8 cellular contexts compared by ENCODE assay signal in genomic region chr10:114632869-114633715, GRCh38. TPM values are rescaled to one million over a fixed set of nuclear protein-coding genes. Genes with fewer than 3 reads are reported as not detected.
DNase-seq lines count a peak whose midpoint lies in the region; TF ChIP-seq lines count a peak whose summit lies in the region.

No MANE protein-coding gene starts in this region.

- no peak overlapping the region for H3K27ac Mint-ChIP-seq in activated CD4-positive, alpha-beta T cell treated with anti-CD3 and anti-CD28 coated beads, Interleukin-2, amount 10 ng/mL, durations not matched to agents 24 days and 14 days

- peaks cover 22% of the 10 kb centered on the region for H3K4me1 Mint-ChIP-seq in activated CD4-positive, alpha-beta T cell treated with anti-CD3 and anti-CD28 coated beads, Interleukin-2, amount 10 ng/mL, durations not matched to agents 24 days and 14 days

- H3K4me2 ChIP-seq in fibroblast of lung (ENCODE audit: extremely low read depth, insufficient read depth, low read length) = peak overlapping the region; percentile 93

- H3K9me3 Mint-ChIP-seq in activated CD4-positive, alpha-beta T cell treated with anti-CD3 and anti-CD28 coated beads, Interleukin-2, amount 10 ng/mL, durations not matched to agents 24 days and 14 days = no peaks in the 10 kb centered on the region

- intact Hi-C loops in activated CD4-positive, alpha-beta T cell treated with anti-CD3 and anti-CD28 coated beads, Interleukin-2, amount 10 ng/mL, durations not matched to agents 24 days and 14 days (cut with micrococcal nuclease) = no loop called here

- no peaks in the 10 kb centered on the region for H3K36me3 ChIP-seq in fibroblast of lung (ENCODE audit: control insufficient read depth, insufficient read depth, low read length)

- H4K20me1 ChIP-seq in fibroblast of lung (ENCODE audit: control insufficient read depth, extremely low read depth, insufficient read depth, low read length) = no peaks in the 10 kb centered on the region

- peak overlapping the region; percentile 46 for H3K9ac ChIP-seq in fibroblast of lung (ENCODE audit: insufficient read depth, low read length)

- H2AFZ ChIP-seq in fibroblast of lung (ENCODE audit: low read length) = no peak overlapping the region

- no peaks in the 10 kb centered on the region for H3K79me2 ChIP-seq in fibroblast of lung (ENCODE audit: control insufficient read depth, insufficient read depth, low read length)

- peak overlapping the region; percentile 3 to 68 (median 38) for H3K4me3 ChIP-seq in fibroblast of lung (replicated peaks in 1 of 4; ENCODE audit: control extremely low read depth in 1 of 4, insufficient read depth in 1 of 4, low read depth in 3 of 4, low read length in 4 of 4)

- no peaks in the 10 kb centered on the region for H3K9me3 ChIP-seq in fibroblast of lung (ENCODE audit: control insufficient read depth, insufficient read depth, low read depth, low read length)

- peak overlapping the region; percentile 36 for H3K4me3 Mint-ChIP-seq in activated CD4-positive, alpha-beta T cell treated with anti-CD3 and anti-CD28 coated beads, Interleukin-2, amount 10 ng/mL, durations not matched to agents 24 days and 14 days

- no peaks in the 10 kb centered on the region for H3K27me3 ChIP-seq in fibroblast of lung (ENCODE audit: control insufficient read depth, insufficient read depth, low read length)

- no peak for TF ChIP-seq CTCF in fibroblast of lung (conservative IDR thresholded peaks at IDR 0.05 in 1 of 2, IDR thresholded peaks at IDR 0.05 in 1 of 2; ENCODE audit: low read depth in 1 of 2, low read length in 2 of 2)

- DNase-seq in activated CD4-positive, alpha-beta T cell treated with anti-CD3 and anti-CD28 coated beads, Interleukin-2, amount 10 ng/mL, durations not matched to agents 24 days and 14 days = no peak
- DNase-seq in activated CD4-positive, alpha-beta T cell treated with anti-CD3 and anti-CD28 coated beads for 48 hours = no peak
- DNase-seq in RKO (ENCODE audit: low spot score) = peak; percentile 69
- peak; percentile 80 to 98 for DNase-seq in fibroblast of lung (ENCODE audit: low read depth in 2 of 2)
- DNase-seq in occipital lobe (lab: John Stamatoyannopoulos, UW) = peak; percentile 10
- DNase-seq in stimulated activated CD4-positive, alpha-beta T cell treated with anti-CD3 and anti-CD28 coated beads, Interleukin-1b, Interleukin-23, amount 100 ng/mL, for 48 hours = no peak
- DNase-seq in NCI-H1436 (lab: John Stamatoyannopoulos, UW) = no peak
- no peak for DNase-seq in activated naive CD4-positive, alpha-beta T cell treated with Interleukin-2 at 50 U/mL for 16 hours

- H3K4me1 ChIP-seq in fibroblast of lung (ENCODE audit: control insufficient read depth, extremely low read depth, insufficient read depth, low read length) = peaks cover 23% of the 10 kb centered on the region

- H3K27me3 Mint-ChIP-seq in activated CD4-positive, alpha-beta T cell treated with anti-CD3 and anti-CD28 coated beads, Interleukin-2, amount 10 ng/mL, durations not matched to agents 24 days and 14 days = peaks cover 61% of the 10 kb centered on the region

- H3K36me3 Mint-ChIP-seq in activated CD4-positive, alpha-beta T cell treated with anti-CD3 and anti-CD28 coated beads, Interleukin-2, amount 10 ng/mL, durations not matched to agents 24 days and 14 days (ENCODE audit: low read depth) = peaks cover 2% of the 10 kb centered on the region

- peak overlapping the region; percentile 83 for H3K27ac ChIP-seq in fibroblast of lung (ENCODE audit: insufficient read depth, low read length)

RNA-seq across cellular contexts. Expression of gene ABLIM1, which starts 25.0 kb away (rescaled TPM):
- total RNA-seq in activated CD4-positive, alpha-beta T cell treated with anti-CD3 and anti-CD28 coated beads, Interleukin-2, amount 10 ng/mL, durations not matched to agents 24 days and 14 days = 16.5 and 18.5 TPM in 2 replicates
- total RNA-seq in fibroblast of lung (4.9 and 5.3 TPM in 2 replicates), occipital lobe (103 TPM)
- polyA plus RNA-seq in fibroblast of lung = 13.6 and 14.0 TPM in 2 replicates
- polyA plus RNA-seq in fibroblast of lung (2012) = 5.0 and 7.8 TPM in 2 replicates
- 24.8 and 51.0 TPM in 2 replicates for polyA minus RNA-seq in fibroblast of lung (ENCODE audit: low replicate concordance)

Comparison
In these comparisons a context has a peak if more than half of its experiments do, and no peak if none do; other contexts are left out.
1. DNase-seq: peak in RKO (single experiment), fibroblast of lung (2 of 2) and occipital lobe (single experiment); none in activated CD4-positive, alpha-beta T cell treated with anti-CD3 and anti-CD28 coated beads, Interleukin-2, amount 10 ng/mL, durations not matched to agents 24 days and 14 days (single experiment), activated CD4-positive, alpha-beta T cell treated with anti-CD3 and anti-CD28 coated beads for 48 hours (single experiment), stimulated activated CD4-positive, alpha-beta T cell treated with anti-CD3 and anti-CD28 coated beads, Interleukin-1b, Interleukin-23, amount 100 ng/mL, for 48 hours (single experiment), NCI-H1436 (single experiment) and activated naive CD4-positive, alpha-beta T cell treated with Interleukin-2 at 50 U/mL for 16 hours (single experiment).